17 cellular contexts compared by ENCODE assay signal in genomic region chr18:5488844-5489243, GRCh38. TPM values are rescaled to one million over a fixed set of nuclear protein-coding genes. Genes with fewer than 3 reads are reported as not detected.
A peak's percentile ranks its signal among the peaks of the same experiment; 100 is the strongest.
DNase-seq lines count a peak whose midpoint lies in the region; ATAC-seq and TF ChIP-seq lines count a peak whose summit lies in the region.
"Had no signal": no experiment of that assay in that cellular context is flagged by ENCODE, and none has a peak within 500 bp of the region (broad histone marks: within the 10 kb centered on the region; RNA-seq: fewer than 3 reads in every experiment).

No MANE protein-coding gene starts in this region.

- no peaks in the 10 kb centered on the region for H3K27me3 ChIP-seq in IMR-90 (ENCODE audit: control insufficient read depth, insufficient read depth, low read length)
- no peaks in the 10 kb centered on the region for H3K27me3 ChIP-seq in esophagus squamous epithelium
- H3K27me3 ChIP-seq: upper lobe of left lung had no signal

- H3K27ac ChIP-seq in IMR-90 (ENCODE audit: insufficient read depth, low read length) (no peak overlapping the region), esophagus squamous epithelium (no peak overlapping the region)
- H3K27ac ChIP-seq: upper lobe of left lung had no signal

- no peak overlapping the region for H4K5ac ChIP-seq in IMR-90 (ENCODE audit: low read depth, low read length)

- no peaks in the 10 kb centered on the region for H3K4me1 ChIP-seq in IMR-90 (ENCODE audit: control insufficient read depth, insufficient read depth, low read length)
- H3K4me1 ChIP-seq in esophagus squamous epithelium, result no peaks in the 10 kb centered on the region
- H3K4me1 ChIP-seq: upper lobe of left lung had no signal

- CTCF ChIA-PET in IMR-90 (lab: Yijun Ruan, JAX), result no interaction called here

- H2AK5ac ChIP-seq in IMR-90 (ENCODE audit: low read depth, low read length), result no peak overlapping the region

- H3K79me1 ChIP-seq in IMR-90 (ENCODE audit: low read depth in 1 of 2, low read length in 2 of 2), result peaks cover 4 to 9% of the 10 kb centered on the region in 2 experiments; a peak in 3 of 4 replicates

- dilution Hi-C loops in IMR-90 (cut with HindIII; ENCODE audit: low sequenced_read_pairs, unreplicated experiment), result no loop called here

- no peak overlapping the region for H4K8ac ChIP-seq in IMR-90 (ENCODE audit: low read depth in 2 of 2, low read length in 2 of 2)

- no peak overlapping the region for H3K9ac ChIP-seq in IMR-90 (ENCODE audit: low read depth, low read length)

- no peak overlapping the region for H3K56ac ChIP-seq in IMR-90 (ENCODE audit: extremely low read depth, insufficient read depth, low read length)

- TF ChIP-seq POLR2A in IMR-90 (IDR thresholded peaks at IDR 0.05; ENCODE audit: low read depth, low read length), result no peak
- TF ChIP-seq POLR2A in esophagus squamous epithelium (IDR thresholded peaks at IDR 0.05), result no peak

- 19% methylated on average over 9 of the region's 24 CpGs; no CpG with 5 or more reads in 1 of the 2 experiments for WGBS in IMR-90 (ENCODE audit: extremely low coverage in 2 of 2, insufficient read length in 1 of 2), 2 experiments
- 33 to 63% methylated on average over 2 to 4 of the region's 24 CpGs for WGBS in esophagus squamous epithelium, 2 donors

- H2AK9ac ChIP-seq in IMR-90 (replicated peaks; ENCODE audit: low read depth, low read length, poor library complexity), result no peak overlapping the region

- TF ChIP-seq RAD21 in IMR-90 (IDR thresholded peaks at IDR 0.05; ENCODE audit: low read length), result no peak

- no peak overlapping the region for H3K4ac ChIP-seq in IMR-90 (ENCODE audit: low read depth, low read length)

- peak overlapping the region; percentile 36 for H2AFZ ChIP-seq in IMR-90 (replicated peaks; ENCODE audit: low read length, poor library complexity)

- H2BK20ac ChIP-seq in IMR-90 (ENCODE audit: low read depth, low read length), result no peak overlapping the region

- no peak overlapping the region for H2BK5ac ChIP-seq in IMR-90 (ENCODE audit: low read depth, low read length, poor library complexity, severe bottlenecking)

- no peak overlapping the region for H4K91ac ChIP-seq in IMR-90 (ENCODE audit: insufficient read depth, low read depth, low read length)

- ATAC-seq in IMR-90 (ENCODE audit: low read depth), result peak; percentile 48; the same call in 1 of the 2 replicates
- ATAC-seq in GM21576 (IDR thresholded peaks at IDR 0.05; ENCODE audit: unreplicated experiment), result no peak

- no peaks in the 10 kb centered on the region; the same call in 1 of the 2 replicates for H3K9me3 ChIP-seq in IMR-90 (ENCODE audit: control insufficient read depth, insufficient read depth, low read length)
- no peaks in the 10 kb centered on the region for H3K9me3 ChIP-seq in esophagus squamous epithelium
- H3K9me3 ChIP-seq: upper lobe of left lung had no signal

- H3K9me1 ChIP-seq in IMR-90 (ENCODE audit: insufficient read depth, low read length), result no peaks in the 10 kb centered on the region

- BruUV-seq in IMR-90 (replicated peaks; lab: Mats Ljungman, UMichigan), result no TSS peak

- H3K18ac ChIP-seq in IMR-90 (ENCODE audit: low read depth, low read length), result no peak overlapping the region

- H3K4me3 ChIP-seq in IMR-90 (ENCODE audit: insufficient read depth, low read depth, low read length), result no peak overlapping the region
- H3K4me3 ChIP-seq in astrocyte of the spinal cord (ENCODE audit: low read depth, low read length), result no peak overlapping the region
- H3K4me3 ChIP-seq in retinal pigment epithelial cell (ENCODE audit: low read length), result peak overlapping the region; percentile 7
- no peak overlapping the region for H3K4me3 ChIP-seq in esophagus squamous epithelium
- H3K4me3 ChIP-seq: upper lobe of left lung had no signal

- no peak overlapping the region for H2BK120ac ChIP-seq in IMR-90 (ENCODE audit: low read depth, low read length)

- DNase-seq in IMR-90 (no peak), astrocyte of the spinal cord (ENCODE audit: low read depth, low spot score) (peak; percentile 13), head of caudate nucleus (peak in 37 of 42 donors; percentile 7 to 75 (median 43)), retinal pigment epithelial cell (ENCODE audit: low read depth) (no peak), AG08395 (ENCODE audit: low spot score) (no peak), T-helper 9 cell (no peak), esophagus squamous epithelium (lab: John Stamatoyannopoulos, UW) (no peak)
- DNase-seq: activated CD4-positive, alpha-beta T cell treated with anti-CD3 and anti-CD28 coated beads, Interleukin-2, amount 10 ng/mL, durations not matched to agents 24 days and 14 days; activated CD8-positive, alpha-beta memory T cell treated with anti-CD3 and anti-CD28 coated beads, Interleukin-2, amount 50 U/mL, for 48 hours; activated effector memory CD4-positive, alpha-beta T cell treated with anti-CD3 and anti-CD28 coated beads, Interleukin-2, amount 50 U/mL, for 16 hours; KG1; NCI-H2081; NCI-H446 treated with DMSO at 0.1 percent for 48 hours; stimulated activated CD4-positive, alpha-beta T cell treated with anti-CD3 and anti-CD28 coated beads, Interleukin-2, amount 100 ng/mL, for 24 hours; SW 1271 had no signal

- H3K14ac ChIP-seq in IMR-90 (replicated peaks; ENCODE audit: low read depth, low read length), result no peak overlapping the region

- in situ Hi-C loops in IMR-90 (cut with MboI; ENCODE audit: low sequenced_read_pairs), result no loop called here
- in situ Hi-C loops in astrocyte of the spinal cord (cut with HindIII; ENCODE audit: low sequenced_read_pairs), result no loop called here

- H3K23ac ChIP-seq in IMR-90 (ENCODE audit: low read depth, low read length), result no peak overlapping the region

- no peak overlapping the region for H2BK15ac ChIP-seq in IMR-90 (ENCODE audit: low read depth, low read length)

- POLR2A ChIA-PET in IMR-90 (lab: Charles Lee; ENCODE audit: unreplicated experiment), result no interaction called here

- H4K20me1 ChIP-seq in IMR-90 (ENCODE audit: insufficient read depth, low read length), result peaks cover under 1% of the 10 kb centered on the region; the same call in 1 of the 2 replicates

- TF ChIP-seq CTCF in IMR-90 (conservative IDR thresholded peaks at IDR 0.05; ENCODE audit: low read depth, low read length), result no peak
- no peak for TF ChIP-seq CTCF in astrocyte of the spinal cord (IDR thresholded peaks at IDR 0.05; ENCODE audit: low read depth, low read length)
- peak; percentile 18 for TF ChIP-seq CTCF in retinal pigment epithelial cell (conservative IDR thresholded peaks at IDR 0.05; ENCODE audit: low read depth, low read length)
- no peak for TF ChIP-seq CTCF in esophagus squamous epithelium (IDR thresholded peaks at IDR 0.05)

- no peaks in the 10 kb centered on the region for H3K36me3 ChIP-seq in IMR-90 (ENCODE audit: control insufficient read depth, insufficient read depth, low read length)
- H3K36me3 ChIP-seq in esophagus squamous epithelium, result no peaks in the 10 kb centered on the region
- H3K36me3 ChIP-seq: upper lobe of left lung had no signal

- intact Hi-C loops in IMR-90 (cut with micrococcal nuclease) (no loop called here), head of caudate nucleus (cut with DNase I) (no loop called here), esophagus squamous epithelium (cut with DNase I) (no loop called here)

- peak overlapping the region; percentile 57; the same call in 1 of the 2 replicates for H3K4me2 ChIP-seq in IMR-90 (ENCODE audit: low read depth, low read length)

TF ChIP-seq in IMR-90, 13 proteins besides CTCF, POLR2A, EP300 and RAD21:
- no peak for TF ChIP-seq SMC3 (IDR thresholded peaks at IDR 0.05; ENCODE audit: low read depth, low read length)

RNA-seq across cellular contexts. Expression of gene EPB41L3, which starts 55.0 kb away (rescaled TPM):
- total RNA-seq in IMR-90 (2012; rRNA removed), result 70.3 and 90.5 TPM in 2 replicates
- polyA plus RNA-seq in IMR-90 (2012; rRNA removed), result 36.6 and 39.9 TPM in 2 replicates
- 22.8 and 27.2 TPM in 2 replicates for polyA plus RNA-seq in IMR-90 (2012; cell fraction: cytosol; rRNA removed)
- 18.8 and 44.4 TPM in 2 replicates for polyA plus RNA-seq in IMR-90 (2012; cell fraction: nucleus; rRNA removed; ENCODE audit: low replicate concordance)
- 10 to 100 TPM; 28.8 to 41.4 (median 37.2) TPM for total RNA-seq in esophagus squamous epithelium

Comparison
In these comparisons a context has a peak if more than half of its experiments do, and no peak if none do; other contexts are left out.
1. DNase-seq: peak in astrocyte of the spinal cord (single experiment) and head of caudate nucleus (37 of 42); none in IMR-90 (single experiment), retinal pigment epithelial cell (single experiment), AG08395 (single experiment), T-helper 9 cell (single experiment) and esophagus squamous epithelium (single experiment).